ENCODE assay signal across 9 cellular contexts in the genomic region with DNA sequence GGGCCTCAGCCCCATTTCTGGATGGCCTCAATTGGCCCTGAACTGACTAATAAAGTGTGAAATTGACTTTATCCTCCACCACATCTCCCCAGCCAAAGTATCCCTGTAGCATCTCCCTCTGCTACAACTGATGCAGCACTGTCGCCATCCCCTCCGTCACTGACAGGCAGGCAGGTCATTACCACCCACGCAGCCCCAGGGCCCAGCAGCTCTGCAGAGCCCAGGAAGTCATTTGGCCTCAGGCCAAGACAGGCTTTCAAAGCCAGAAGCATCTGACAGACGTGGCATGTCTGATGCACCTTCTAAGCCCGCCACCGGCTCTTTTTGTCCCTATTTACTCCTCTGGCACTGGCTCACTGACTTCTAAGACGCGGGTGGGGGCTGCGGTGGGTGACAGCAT.
A peak's percentile ranks its signal among the peaks of the same experiment; 100 is the strongest.
DNase-seq lines count a peak whose midpoint lies in the region; ATAC-seq and TF ChIP-seq lines count a peak whose summit lies in the region.
"Had no signal": no experiment of that assay in that cellular context is flagged by ENCODE, and none has a peak within 500 bp of the region (broad histone marks: within the 10 kb centered on the region; RNA-seq: fewer than 3 reads in every experiment).

No MANE protein-coding gene starts in this region.

- H3K4me3 ChIP-seq in mucosa of descending colon = no peak overlapping the region
- H3K4me3 ChIP-seq: ascending aorta had no signal

- intact Hi-C loops in mucosa of descending colon (cut with DNase I, micrococcal nuclease) = no loop called here

- H3K36me3 ChIP-seq in mucosa of descending colon (ENCODE audit: low read depth) = no peaks in the 10 kb centered on the region
- H3K36me3 ChIP-seq: ascending aorta had no signal

- peak; percentile 26 for ATAC-seq in mucosa of descending colon
- no peak for ATAC-seq in HG03039 (IDR thresholded peaks at IDR 0.05; ENCODE audit: unreplicated experiment)
- no peak for ATAC-seq in GM18498 (IDR thresholded peaks at IDR 0.05; ENCODE audit: unreplicated experiment)

- no peaks in the 10 kb centered on the region for H3K4me1 ChIP-seq in mucosa of descending colon (ENCODE audit: low read depth)
- H3K4me1 ChIP-seq: ascending aorta had no signal

- no peak for TF ChIP-seq CTCF in mucosa of descending colon (IDR thresholded peaks at IDR 0.05)

- no peaks in the 10 kb centered on the region for H3K9me3 ChIP-seq in mucosa of descending colon
- H3K9me3 ChIP-seq: ascending aorta had no signal

- peak; percentile 45 for DNase-seq in NCI-H748 (lab: John Stamatoyannopoulos, UW; ENCODE audit: unreplicated experiment)
- DNase-seq in NCI-H748 treated with DMSO at 0.1 percent for 48 hours (lab: John Stamatoyannopoulos, UW) = no peak
- DNase-seq in M059J (ENCODE audit: low read depth) = peak; percentile 41
- peak; percentile 44 for DNase-seq in activated T-cell treated with anti-CD3 and anti-CD28 coated beads, Interleukin-2, amount 50 U/mL, for 1 hour
- DNase-seq in mucosa of descending colon = no peak
- no peak for DNase-seq in 8988T

Comparison
In these comparisons a context has a peak if more than half of its experiments do, and no peak if none do; other contexts are left out.
1. DNase-seq: peak in NCI-H748 (single experiment), M059J (single experiment) and activated T-cell treated with anti-CD3 and anti-CD28 coated beads, Interleukin-2, amount 50 U/mL, for 1 hour (single experiment); none in NCI-H748 treated with DMSO at 0.1 percent for 48 hours (single experiment), mucosa of descending colon (0 of 3) and 8988T (single experiment).